1 cellular context compared by ENCODE assay signal in genomic region chr17:7582401-7583252, GRCh38.
TF ChIP-seq lines count a peak whose summit lies in the region.

No MANE protein-coding gene starts in this region.

TF ChIP-seq in K562, 482 proteins besides CTCF, POLR2A, EP300 and RAD21 (continues in another document):
- TF ChIP-seq SMARCC2 (IDR thresholded peaks at IDR 0.05; ENCODE audit: low read depth) (no peak), NONO (IDR thresholded peaks at IDR 0.05; ENCODE audit: low read depth in 2 of 2, low read length in 1 of 2) (no peak), ZNF165 (CRISPR knock-in tag; IDR thresholded peaks at IDR 0.05; ENCODE audit: borderline replicate concordance) (no peak), ZBTB40 (IDR thresholded peaks at IDR 0.05) (no peak), ZBTB40 (CRISPR knock-in tag; IDR thresholded peaks at IDR 0.05) (no peak), NR0B1 (IDR thresholded peaks at IDR 0.05; ENCODE audit: partially characterized antibody) (no peak), ZNF740 (CRISPR knock-in tag; IDR thresholded peaks at IDR 0.05) (peak; percentile 48; the same call in 1 of the 2 replicates), ZNF740 (tag; IDR thresholded peaks at IDR 0.05) (peak in 1 of 2 experiments; percentile 65; a peak in 1 of 4 replicates), FOXJ2 (tag; IDR thresholded peaks at IDR 0.05) (no peak), NCOR1 (IDR thresholded peaks at IDR 0.05) (no peak), HDGF (IDR thresholded peaks at IDR 0.05) (no peak), REST (CRISPR knock-in tag; IDR thresholded peaks at IDR 0.05; ENCODE audit: low read depth) (no peak), MYNN (IDR thresholded peaks at IDR 0.05) (0 out of 2 replicates have a peak, but pooled peaks have one; percentile 7), MYNN (CRISPR knock-in tag; IDR thresholded peaks at IDR 0.05) (no peak), CSDE1 (IDR thresholded peaks at IDR 0.05) (no peak), E2F5 (CRISPR knock-in tag; IDR thresholded peaks at IDR 0.05) (no peak), ELK1 (CRISPR knock-in tag; IDR thresholded peaks at IDR 0.05) (no peak), ZNF41 (CRISPR knock-in tag; conservative IDR thresholded peaks at IDR 0.05) (no peak), IRF9 (tag; IDR thresholded peaks at IDR 0.05) (no peak), ZNF347 (CRISPR knock-in tag; IDR thresholded peaks at IDR 0.05; ENCODE audit: low read depth) (0 out of 2 replicates have a peak, but pooled peaks have one; percentile 46), ATF4 (CRISPR knock-in tag; IDR thresholded peaks at IDR 0.05) (no peak), BCOR (IDR thresholded peaks at IDR 0.05) (no peak), THAP7 (CRISPR knock-in tag; IDR thresholded peaks at IDR 0.05) (no peak), RREB1 (CRISPR knock-in tag; IDR thresholded peaks at IDR 0.05) (no peak), ZNF707 (CRISPR knock-in tag; conservative IDR thresholded peaks at IDR 0.05) (0 out of 2 replicates have a peak, but pooled peaks have one; percentile 15), DNMT1 (IDR thresholded peaks at IDR 0.05) (no peak)
